Comparison of ENCODE assay signal across 24 cellular contexts in the genomic region with DNA sequence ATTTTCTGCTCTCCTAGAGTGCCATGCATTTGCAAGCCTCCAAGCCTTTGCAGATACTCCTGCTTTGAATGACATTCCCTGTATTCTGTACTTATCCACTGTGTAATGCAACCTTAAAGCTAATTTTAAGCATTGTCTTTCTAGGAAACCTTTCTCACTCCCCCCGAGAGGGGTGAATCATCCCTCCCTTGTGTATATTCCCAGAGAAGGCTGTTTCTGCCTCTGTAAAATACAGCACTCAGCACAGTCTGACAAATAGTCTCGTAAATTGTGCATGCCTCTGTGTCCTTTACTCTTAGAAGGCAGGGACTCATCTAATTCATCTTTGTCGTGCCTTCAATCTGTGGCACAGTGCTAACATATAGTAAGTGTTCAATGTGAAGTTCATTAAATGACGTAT.
"Had no signal": no experiment of that assay in that cellular context is flagged by ENCODE, and none has a peak within 500 bp of the region (broad histone marks: within the 10 kb centered on the region; RNA-seq: fewer than 3 reads in every experiment).

No MANE protein-coding gene starts in this region.

- ATAC-seq: HepG2 had no signal

- H3K36me3 ChIP-seq: SJSA1 had no signal

- DNase-seq: IMR-90, Karpas-422, KG1, MV-4-11, NCI-H1048, NCI-H1105, NCI-H1436, NCI-H187, NCI-H2029, NCI-H2081 treated with DMSO at 0.1 percent for 48 hours, NCI-H2171, NCI-H226, NCI-H446, NCI-H510A, NCI-H524 treated with DMSO at 0.1 percent for 48 hours, NCI-H69, NCI-H774, Right ventricle myocardium superior, RPMI8226, SIG-M5, SW 1271 had no signal

- H3K4me3 ChIP-seq: SJSA1, SK-N-MC had no signal

- H3K4me1 ChIP-seq: SJSA1 had no signal
